8 cellular contexts compared by ENCODE assay signal in genomic region chr1:84944767-84945486, GRCh38.
DNase-seq lines count a peak whose midpoint lies in the region; ATAC-seq and TF ChIP-seq lines count a peak whose summit lies in the region.

No MANE protein-coding gene starts in this region.

- H3K27me3 ChIP-seq in neuron (ENCODE audit: insufficient read depth, low read length), result peaks cover 4% of the 10 kb centered on the region

- ATAC-seq in GM21529 (IDR thresholded peaks at IDR 0.05; ENCODE audit: unreplicated experiment), result peak; percentile 84

- DNase-seq in DMS79 (lab: John Stamatoyannopoulos, UW) (peak; percentile 87), OCI-M2 (lab: John Stamatoyannopoulos, UW; ENCODE audit: unreplicated experiment) (peak; percentile 83), activated T-helper 1 cell treated with Interleukin-2 at 50 U/mL for 16 hours (ENCODE audit: low read depth) (peak; percentile 40), fibroblast of pulmonary artery (ENCODE audit: low read depth) (peak; percentile 96), superior temporal gyrus (ENCODE audit: extremely low spot score) (peak; percentile 97)

- H3K9me3 ChIP-seq in neuron (ENCODE audit: low read length), result no peaks in the 10 kb centered on the region

- H3K4me1 ChIP-seq in neuron (ENCODE audit: insufficient read depth, low read length), result no peaks in the 10 kb centered on the region

- TF ChIP-seq CTCF in fibroblast of pulmonary artery (IDR thresholded peaks at IDR 0.05; ENCODE audit: low read length, missing control alignments), result peak; percentile 71

- no peak for TF ChIP-seq EP300 in Ishikawa (IDR thresholded peaks at IDR 0.05; ENCODE audit: borderline replicate concordance)

- peak; percentile 75 for TF ChIP-seq RAD21 in Ishikawa (IDR thresholded peaks at IDR 0.05; ENCODE audit: low read depth)

- no peak overlapping the region for H2AFZ ChIP-seq in neuron (ENCODE audit: low read depth, low read length)

- H3K4me3 ChIP-seq in fibroblast of pulmonary artery (replicated peaks; ENCODE audit: low read depth, low read length) (peak overlapping the region; percentile 44), neuron (ENCODE audit: low read length) (peak overlapping the region; percentile 25)

- no peaks in the 10 kb centered on the region for H3K36me3 ChIP-seq in neuron (ENCODE audit: insufficient read depth, low read length)

TF ChIP-seq in Ishikawa, 13 proteins besides CTCF, POLR2A, EP300 and RAD21:
- TF ChIP-seq TCF12 (IDR thresholded peaks at IDR 0.05; ENCODE audit: low read depth) (no peak), TAF1 (IDR thresholded peaks at IDR 0.05; ENCODE audit: low read depth) (no peak), CREB1 (IDR thresholded peaks at IDR 0.05; ENCODE audit: low read depth) (no peak), TEAD4 (IDR thresholded peaks at IDR 0.05) (no peak), REST (IDR thresholded peaks at IDR 0.05; ENCODE audit: low read depth) (no peak), EGR1 (IDR thresholded peaks at IDR 0.05) (no peak), CEBPB (IDR thresholded peaks at IDR 0.05) (no peak), FOXM1 (IDR thresholded peaks at IDR 0.05; ENCODE audit: borderline replicate concordance, low read depth) (no peak), ZBTB7A (IDR thresholded peaks at IDR 0.05; ENCODE audit: low read depth) (no peak)

Comparison
In these comparisons a context has a peak if more than half of its experiments do, and no peak if none do; other contexts are left out.
1. Peak in every context shown above with its lines: DNase-seq, ATAC-seq and H3K4me3 ChIP-seq.
2. DNase-seq: peak in every context shown above with its lines; median percentile 97 in superior temporal gyrus; 96 in fibroblast of pulmonary artery; 87 in DMS79; 83 in OCI-M2; 40 in activated T-helper 1 cell treated with Interleukin-2 at 50 U/mL for 16 hours.